ENCODE assay signal across 12 cellular contexts in the genomic region with DNA sequence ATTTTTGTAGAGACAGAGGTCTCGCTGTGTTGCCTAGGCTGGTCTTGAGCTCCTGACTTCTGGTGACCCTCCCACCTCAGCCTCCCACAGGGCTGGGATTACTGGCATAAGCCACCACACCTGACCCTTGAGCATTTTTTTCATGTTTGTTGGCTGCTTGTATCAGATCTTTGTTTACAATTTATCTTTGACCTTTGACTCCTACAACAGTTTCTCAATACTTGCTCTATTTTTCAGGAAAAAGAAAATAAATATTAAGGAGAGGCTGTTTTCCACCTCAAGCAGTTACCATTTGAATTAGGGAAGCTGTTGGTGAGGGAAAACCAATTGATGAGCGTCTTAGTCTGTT.
"Had no signal": no experiment of that assay in that cellular context is flagged by ENCODE, and none has a peak within 500 bp of the region (broad histone marks: within the 10 kb centered on the region; RNA-seq: fewer than 3 reads in every experiment).

No MANE protein-coding gene starts in this region.

- H3K9me3 ChIP-seq: gastrocnemius medialis, heart right ventricle, stomach, thoracic aorta had no signal

- H3K4me3 ChIP-seq: gastrocnemius medialis, heart right ventricle, stomach, thoracic aorta had no signal

- H3K27me3 ChIP-seq: gastrocnemius medialis, heart right ventricle, stomach had no signal

- H2AFZ ChIP-seq: parathyroid adenoma had no signal

- H3K27ac ChIP-seq: gastrocnemius medialis, parathyroid adenoma, thoracic aorta had no signal

- DNase-seq: activated B cell treated with CpG ODN at 0.5 μM for 24 hours; activated CD4-positive, alpha-beta T cell treated with anti-CD3 and anti-CD28 coated beads, Interleukin-2, amount 10 ng/mL, durations not matched to agents 7 days and 5 days; activated effector memory CD4-positive, alpha-beta T cell treated with Interleukin-2 at 50 U/mL for 16 hours; activated naive CD8-positive, alpha-beta T cell treated with anti-CD3 and anti-CD28 coated beads for 36 hours; anterior cingulate cortex; gastrocnemius medialis; heart right ventricle; naive B cell; stomach had no signal

- H3K36me3 ChIP-seq: thoracic aorta had no signal

- ATAC-seq: gastrocnemius medialis, heart right ventricle had no signal

- FAIRE-seq: bronchial epithelial cell had no signal
